Comparison of ENCODE assay signal across 15 cellular contexts in genomic region chr10:114517681-114518250, GRCh38.
A peak's percentile ranks its signal among the peaks of the same experiment; 100 is the strongest.
DNase-seq lines count a peak whose midpoint lies in the region; ATAC-seq and TF ChIP-seq lines count a peak whose summit lies in the region.
"Had no signal": no experiment of that assay in that cellular context is flagged by ENCODE, and none has a peak within 500 bp of the region (broad histone marks: within the 10 kb centered on the region; RNA-seq: fewer than 3 reads in every experiment).

No MANE protein-coding gene starts in this region.

- H3K36me3 ChIP-seq in CD4-positive, CD25-positive, alpha-beta regulatory T cell (ENCODE audit: control insufficient read depth, insufficient read depth, low read length), result peaks cover 19% of the 10 kb centered on the region
- H3K36me3 ChIP-seq in mesenchymal stem cell (ENCODE audit: control insufficient read depth in 1 of 2, insufficient read depth in 2 of 2, low read depth in 1 of 2, low read length in 2 of 2), result no peaks in the 10 kb centered on the region
- H3K36me3 ChIP-seq: pancreas had no signal

- no peak overlapping the region for H3K4me2 ChIP-seq in mesenchymal stem cell (ENCODE audit: low read length, poor library complexity, severe bottlenecking)

- H2BK15ac ChIP-seq in mesenchymal stem cell (ENCODE audit: low read depth, poor library complexity, severe bottlenecking), result no peak overlapping the region

- no peak overlapping the region for H4K8ac ChIP-seq in mesenchymal stem cell (ENCODE audit: low read length)

- H3K27ac ChIP-seq in CD4-positive, CD25-positive, alpha-beta regulatory T cell (ENCODE audit: insufficient read depth, low read length, poor library complexity, severe bottlenecking), result no peak overlapping the region
- no peak overlapping the region for H3K27ac ChIP-seq in mesenchymal stem cell (ENCODE audit: low read length, poor library complexity, severe bottlenecking)

- H3K4me3 ChIP-seq in CD4-positive, CD25-positive, alpha-beta regulatory T cell (ENCODE audit: low read depth, low read length), result no peak overlapping the region
- H3K4me3 ChIP-seq in mesenchymal stem cell (ENCODE audit: insufficient read depth in 1 of 2, low read depth in 1 of 2, low read length in 2 of 2), result no peak overlapping the region
- H3K4me3 ChIP-seq: pancreas had no signal

- H3K9me3 ChIP-seq in CD4-positive, CD25-positive, alpha-beta regulatory T cell (ENCODE audit: control insufficient read depth in 2 of 2, low read length in 2 of 2), result no peaks in the 10 kb centered on the region
- H3K9me3 ChIP-seq in mesenchymal stem cell (ENCODE audit: control insufficient read depth, low read length), result no peaks in the 10 kb centered on the region
- H3K9me3 ChIP-seq: pancreas had no signal

- no peak overlapping the region for H3K9ac ChIP-seq in mesenchymal stem cell (ENCODE audit: low read length)

- intact Hi-C loops in activated T-helper 1 cell treated with anti-CD3 and anti-CD28 coated beads, Interleukin-12 subunit alpha, Interleukin-12 subunit beta, Interleukin-2, Interleukin-4 antibody, amounts not matched to agents 30 ng/mL and 10 ng/mL and 1 ng/mL, durations not matched to agents 14 hours and 24 hours and 36 hours (cut with micrococcal nuclease), result no loop called here

- no peak overlapping the region for H2AK5ac ChIP-seq in mesenchymal stem cell (ENCODE audit: low read length, severe bottlenecking)

- no peak overlapping the region for H2BK12ac ChIP-seq in mesenchymal stem cell (ENCODE audit: low read length in 2 of 2)

- H2AFZ ChIP-seq in mesenchymal stem cell (ENCODE audit: low read depth, low read length), result no peak overlapping the region

- no peaks in the 10 kb centered on the region for H3K9me3 Mint-ChIP-seq in T-helper 2 cell treated with Interferon-gamma antibody and Interleukin-4, amounts not matched to agents 5 μg/mL and 100 μg/mL, for 36 hours
- no peaks in the 10 kb centered on the region for H3K9me3 Mint-ChIP-seq in CD4-positive, CD25-positive, alpha-beta regulatory T cell
- no peaks in the 10 kb centered on the region for H3K9me3 Mint-ChIP-seq in activated T-helper 1 cell treated with anti-CD3 and anti-CD28 coated beads, Interleukin-12 subunit alpha, Interleukin-12 subunit beta, Interleukin-2, Interleukin-4 antibody, amounts not matched to agents 30 ng/mL and 10 ng/mL and 1 ng/mL, durations not matched to agents 14 hours and 24 hours and 36 hours
- no peaks in the 10 kb centered on the region for H3K9me3 Mint-ChIP-seq in nephron progenitor cell
- H3K9me3 Mint-ChIP-seq: HFFc6 had no signal

- WGBS in mesenchymal stem cell, result 94% methylated on average over 6 of the region's 7 CpGs

- H3K18ac ChIP-seq in mesenchymal stem cell (ENCODE audit: low read depth in 1 of 2, low read length in 2 of 2), result no peak overlapping the region

- peaks cover 82% of the 10 kb centered on the region for H3K4me1 Mint-ChIP-seq in T-helper 2 cell treated with Interferon-gamma antibody and Interleukin-4, amounts not matched to agents 5 μg/mL and 100 μg/mL, for 36 hours (ENCODE audit: low read depth)
- peaks cover 25 to 99% (median 77%) of the 10 kb centered on the region in 4 donors for H3K4me1 Mint-ChIP-seq in CD4-positive, CD25-positive, alpha-beta regulatory T cell
- H3K4me1 Mint-ChIP-seq in activated T-helper 1 cell treated with anti-CD3 and anti-CD28 coated beads, Interleukin-12 subunit alpha, Interleukin-12 subunit beta, Interleukin-2, Interleukin-4 antibody, amounts not matched to agents 30 ng/mL and 10 ng/mL and 1 ng/mL, durations not matched to agents 14 hours and 24 hours and 36 hours (ENCODE audit: low read depth), result peaks cover 93% of the 10 kb centered on the region
- peaks cover 92% of the 10 kb centered on the region for H3K4me1 Mint-ChIP-seq in nephron progenitor cell

- H3K36me3 Mint-ChIP-seq in T-helper 2 cell treated with Interferon-gamma antibody and Interleukin-4, amounts not matched to agents 5 μg/mL and 100 μg/mL, for 36 hours (ENCODE audit: low read depth), result peaks cover 38% of the 10 kb centered on the region
- peaks cover 31% of the 10 kb centered on the region for H3K36me3 Mint-ChIP-seq in CD4-positive, CD25-positive, alpha-beta regulatory T cell
- peaks cover 21% of the 10 kb centered on the region for H3K36me3 Mint-ChIP-seq in activated T-helper 1 cell treated with anti-CD3 and anti-CD28 coated beads, Interleukin-12 subunit alpha, Interleukin-12 subunit beta, Interleukin-2, Interleukin-4 antibody, amounts not matched to agents 30 ng/mL and 10 ng/mL and 1 ng/mL, durations not matched to agents 14 hours and 24 hours and 36 hours (ENCODE audit: low read depth)
- peaks cover 3% of the 10 kb centered on the region for H3K36me3 Mint-ChIP-seq in nephron progenitor cell (ENCODE audit: low read depth)

- no peak for ATAC-seq in CD4-positive, CD25-positive, alpha-beta regulatory T cell (ENCODE audit: low read depth in 2 of 2)

- TF ChIP-seq CTCF in nephron progenitor cell (IDR thresholded peaks at IDR 0.05), result no peak

- no peak overlapping the region for H3K4ac ChIP-seq in mesenchymal stem cell (ENCODE audit: low read depth in 1 of 2, low read length in 2 of 2)

- H3K79me1 ChIP-seq in mesenchymal stem cell (replicated peaks; ENCODE audit: low read length, poor library complexity, severe bottlenecking), result peaks cover 7% of the 10 kb centered on the region

- H4K91ac ChIP-seq in mesenchymal stem cell (ENCODE audit: low read length), result no peak overlapping the region

- no peak overlapping the region for H3K14ac ChIP-seq in mesenchymal stem cell (ENCODE audit: low read length in 2 of 2)

- peak overlapping the region; percentile 41 for H3K4me3 Mint-ChIP-seq in T-helper 2 cell treated with Interferon-gamma antibody and Interleukin-4, amounts not matched to agents 5 μg/mL and 100 μg/mL, for 36 hours
- peak overlapping the region in 3 of 4 donors; percentile 1 to 59 (median 36) for H3K4me3 Mint-ChIP-seq in CD4-positive, CD25-positive, alpha-beta regulatory T cell
- no peak overlapping the region for H3K4me3 Mint-ChIP-seq in activated T-helper 1 cell treated with anti-CD3 and anti-CD28 coated beads, Interleukin-12 subunit alpha, Interleukin-12 subunit beta, Interleukin-2, Interleukin-4 antibody, amounts not matched to agents 30 ng/mL and 10 ng/mL and 1 ng/mL, durations not matched to agents 14 hours and 24 hours and 36 hours
- no peak overlapping the region for H3K4me3 Mint-ChIP-seq in nephron progenitor cell
- H3K4me3 Mint-ChIP-seq: HFFc6 had no signal

- no peaks in the 10 kb centered on the region for H3K27me3 Mint-ChIP-seq in T-helper 2 cell treated with Interferon-gamma antibody and Interleukin-4, amounts not matched to agents 5 μg/mL and 100 μg/mL, for 36 hours (ENCODE audit: low read depth)
- no peaks in the 10 kb centered on the region for H3K27me3 Mint-ChIP-seq in CD4-positive, CD25-positive, alpha-beta regulatory T cell
- peaks cover 2% of the 10 kb centered on the region for H3K27me3 Mint-ChIP-seq in activated T-helper 1 cell treated with anti-CD3 and anti-CD28 coated beads, Interleukin-12 subunit alpha, Interleukin-12 subunit beta, Interleukin-2, Interleukin-4 antibody, amounts not matched to agents 30 ng/mL and 10 ng/mL and 1 ng/mL, durations not matched to agents 14 hours and 24 hours and 36 hours (ENCODE audit: insufficient read depth)
- no peaks in the 10 kb centered on the region for H3K27me3 Mint-ChIP-seq in nephron progenitor cell (ENCODE audit: low read depth, poor library complexity)

- no peak overlapping the region for H2BK120ac ChIP-seq in mesenchymal stem cell (ENCODE audit: low read depth, low read length)

- no peak for DNase-seq in T-helper 2 cell treated with Interferon-gamma antibody and Interleukin-4, amounts not matched to agents 5 μg/mL and 100 μg/mL, for 36 hours (ENCODE audit: low spot score)
- DNase-seq in T-helper 2 cell (no peak), nephron progenitor cell (no peak), mesenchymal stem cell (no peak), NCI-H187 (lab: John Stamatoyannopoulos, UW) (no peak), dedifferentiated amniotic fluid mesenchymal stem cell (ENCODE audit: extremely low spot score) (no peak)
- no peak for DNase-seq in CD4-positive, CD25-positive, alpha-beta regulatory T cell
- DNase-seq in activated T-helper 1 cell treated with anti-CD3 and anti-CD28 coated beads, Interleukin-12 subunit alpha, Interleukin-12 subunit beta, Interleukin-2, Interleukin-4 antibody, amounts not matched to agents 30 ng/mL and 10 ng/mL and 1 ng/mL, durations not matched to agents 14 hours and 24 hours and 36 hours (ENCODE audit: low spot score), result no peak
- DNase-seq: caudate nucleus; effector memory CD4-positive, alpha-beta T cell; EL; HFFc6; NCI-H146; pancreas; stimulated activated CD4-positive, alpha-beta T cell treated with anti-CD3 and anti-CD28 coated beads, Interleukin-4, amount 100 ng/mL, for 1 hour had no signal

- peak overlapping the region; percentile 61 for H3K27ac Mint-ChIP-seq in T-helper 2 cell treated with Interferon-gamma antibody and Interleukin-4, amounts not matched to agents 5 μg/mL and 100 μg/mL, for 36 hours
- H3K27ac Mint-ChIP-seq in CD4-positive, CD25-positive, alpha-beta regulatory T cell, result peak overlapping the region; percentile 38 to 81 (median 65)
- peak overlapping the region; percentile 50 for H3K27ac Mint-ChIP-seq in activated T-helper 1 cell treated with anti-CD3 and anti-CD28 coated beads, Interleukin-12 subunit alpha, Interleukin-12 subunit beta, Interleukin-2, Interleukin-4 antibody, amounts not matched to agents 30 ng/mL and 10 ng/mL and 1 ng/mL, durations not matched to agents 14 hours and 24 hours and 36 hours
- H3K27ac Mint-ChIP-seq in nephron progenitor cell, result peak overlapping the region; percentile 70
- H3K27ac Mint-ChIP-seq: HFFc6 had no signal

- no peak overlapping the region for H3K23ac ChIP-seq in mesenchymal stem cell (ENCODE audit: low read length in 2 of 2)

- no peaks in the 10 kb centered on the region for H3K27me3 ChIP-seq in CD4-positive, CD25-positive, alpha-beta regulatory T cell (ENCODE audit: control insufficient read depth, insufficient read depth, low read length)
- H3K27me3 ChIP-seq in mesenchymal stem cell (ENCODE audit: control insufficient read depth in 1 of 2, insufficient read depth in 1 of 2, low read length in 2 of 2), result no peaks in the 10 kb centered on the region
- H3K27me3 ChIP-seq: pancreas had no signal

- peaks cover 39% of the 10 kb centered on the region for H3K4me1 ChIP-seq in CD4-positive, CD25-positive, alpha-beta regulatory T cell (ENCODE audit: control insufficient read depth, insufficient read depth, low read length, poor library complexity, severe bottlenecking)
- H3K4me1 ChIP-seq in mesenchymal stem cell (ENCODE audit: control insufficient read depth, insufficient read depth, low read depth, low read length), result peaks cover 10% of the 10 kb centered on the region

- no peak overlapping the region for H2BK5ac ChIP-seq in mesenchymal stem cell (ENCODE audit: low read depth, low read length, poor library complexity, severe bottlenecking)

Comparison
In these comparisons a context has a peak if more than half of its experiments do, and no peak if none do; other contexts are left out.
1. H3K4me3 Mint-ChIP-seq: peak in T-helper 2 cell treated with Interferon-gamma antibody and Interleukin-4, amounts not matched to agents 5 μg/mL and 100 μg/mL, for 36 hours (single experiment) and CD4-positive, CD25-positive, alpha-beta regulatory T cell (3 of 4); none in activated T-helper 1 cell treated with anti-CD3 and anti-CD28 coated beads, Interleukin-12 subunit alpha, Interleukin-12 subunit beta, Interleukin-2, Interleukin-4 antibody, amounts not matched to agents 30 ng/mL and 10 ng/mL and 1 ng/mL, durations not matched to agents 14 hours and 24 hours and 36 hours (single experiment) and nephron progenitor cell (single experiment).
2. Peak in every context shown above with its lines, with median percentiles within 50 percentile points of each other: H3K27ac Mint-ChIP-seq.